Comparison of ENCODE assay signal across 9 cellular contexts in genomic region chr6:39377530-39377929, GRCh38. TPM values are rescaled to one million over a fixed set of nuclear protein-coding genes. Genes with fewer than 3 reads are reported as not detected.
DNase-seq lines count a peak whose midpoint lies in the region; ATAC-seq, FAIRE-seq and TF ChIP-seq lines count a peak whose summit lies in the region.
"Had no signal": no experiment of that assay in that cellular context is flagged by ENCODE, and none has a peak within 500 bp of the region (broad histone marks: within the 10 kb centered on the region; RNA-seq: fewer than 3 reads in every experiment).

No MANE protein-coding gene starts in this region.

- TF ChIP-seq POLR2A in Peyer's patch (IDR thresholded peaks at IDR 0.05) (no peak), endothelial cell of umbilical vein (IDR thresholded peaks at IDR 0.05; ENCODE audit: low read depth, low read length) (no peak)

- H3K36me3 ChIP-seq in Peyer's patch (no peaks in the 10 kb centered on the region), endothelial cell of umbilical vein (ENCODE audit: control insufficient read depth in 2 of 2, extremely low read depth in 1 of 2, insufficient read depth in 2 of 2, low read length in 2 of 2) (no peaks in the 10 kb centered on the region)

- H3K9me1 ChIP-seq in endothelial cell of umbilical vein (replicated peaks; ENCODE audit: control insufficient read depth, extremely low read depth, insufficient read depth, low read length): no peaks in the 10 kb centered on the region

- no TSS peak for BruUV-seq in endothelial cell of umbilical vein (replicated peaks; lab: Mats Ljungman, UMichigan)

- intact Hi-C loops in endothelial cell of umbilical vein (cut with micrococcal nuclease): loop anchor here (1.0 kb wide), 2 partner anchors 488 to 515 kb away; no protein-coding TSS in a partner anchor

- H3K4me1 ChIP-seq in Peyer's patch (no peaks in the 10 kb centered on the region), endothelial cell of umbilical vein (ENCODE audit: control insufficient read depth, extremely low read depth, insufficient read depth, low read length) (no peaks in the 10 kb centered on the region)

- peak; percentile 69 for DNase-seq in DMS79 treated with DMSO at 0.1 percent for 48 hours (lab: John Stamatoyannopoulos, UW)
- peak in 1 of 3 donors; percentile 56 for DNase-seq in Peyer's patch
- peak; percentile 49 for DNase-seq in endothelial cell of umbilical vein (ENCODE audit: low read depth, low spot score)
- peak; percentile 87 for DNase-seq in midbrain (lab: John Stamatoyannopoulos, UW)
- DNase-seq: activated B cell treated with CpG ODN at 0.5 μM for 24 hours had no signal

- peak in 4 of 6 experiments; percentile 34 to 63 (median 58) for TF ChIP-seq CTCF in Peyer's patch (IDR thresholded peaks at IDR 0.05)
- peak; percentile 47 to 68 for TF ChIP-seq CTCF in endothelial cell of umbilical vein (IDR thresholded peaks at IDR 0.05; ENCODE audit: extremely low read depth in 1 of 2, insufficient read depth in 1 of 2, low read depth in 1 of 2, low read length in 2 of 2)

- no peaks in the 10 kb centered on the region for H3K27me3 ChIP-seq in Peyer's patch
- H3K27me3 ChIP-seq in endothelial cell of umbilical vein (ENCODE audit: control insufficient read depth in 2 of 2, insufficient read depth in 2 of 2, low read length in 2 of 2): no peaks in the 10 kb centered on the region

- CTCF ChIA-PET in endothelial cell of umbilical vein (lab: Charles Lee): interaction anchor here (0.6 to 2.5 kb wide), 6 partner anchors 477 to 932 kb away, joined by 3 to 12 read pairs (median 3); no protein-coding TSS in a partner anchor

- ATAC-seq in HG02798 (IDR thresholded peaks at IDR 0.05; ENCODE audit: poor library complexity, unreplicated experiment): peak; percentile 57
- ATAC-seq in HG02642 (IDR thresholded peaks at IDR 0.05; ENCODE audit: poor library complexity, unreplicated experiment): no peak
- no peak for ATAC-seq in HG03378 (IDR thresholded peaks at IDR 0.05; ENCODE audit: unreplicated experiment)
- ATAC-seq in HG02870 (IDR thresholded peaks at IDR 0.05; ENCODE audit: unreplicated experiment): no peak

- no peaks in the 10 kb centered on the region for H3K9me3 ChIP-seq in Peyer's patch
- no peaks in the 10 kb centered on the region for H3K9me3 ChIP-seq in endothelial cell of umbilical vein (replicated peaks; ENCODE audit: control insufficient read depth, insufficient read depth, low read length)

- dilution Hi-C loops in endothelial cell of umbilical vein (cut with MboI; ENCODE audit: extremely low pct_ligation_motif_present, low sequenced_read_pairs): no loop called here

- no peak overlapping the region for H3K4me2 ChIP-seq in endothelial cell of umbilical vein (ENCODE audit: insufficient read depth, low read length)

- POLR2A ChIA-PET in endothelial cell of umbilical vein (lab: Charles Lee): no interaction called here

- no peak overlapping the region for H3K9ac ChIP-seq in endothelial cell of umbilical vein (replicated peaks; ENCODE audit: extremely low read depth, insufficient read depth, low read length)

- H3K27ac ChIP-seq in Peyer's patch (no peak overlapping the region), endothelial cell of umbilical vein (ENCODE audit: insufficient read depth, low read depth, low read length) (no peak overlapping the region)

- no peaks in the 10 kb centered on the region for H4K20me1 ChIP-seq in endothelial cell of umbilical vein (replicated peaks; ENCODE audit: control insufficient read depth, extremely low read depth, insufficient read depth, low read length)

- H3K79me2 ChIP-seq in endothelial cell of umbilical vein (ENCODE audit: control insufficient read depth, insufficient read depth, low read length): no peaks in the 10 kb centered on the region

- FAIRE-seq in endothelial cell of umbilical vein (lab: Jason Lieb, UNC): peak; percentile 18

- H3K4me3 ChIP-seq in Peyer's patch (no peak overlapping the region), endothelial cell of umbilical vein (replicated peaks in 1 of 3; ENCODE audit: insufficient read depth in 1 of 3, low read depth in 1 of 3, low read length in 3 of 3) (no peak overlapping the region)

- H2AFZ ChIP-seq in endothelial cell of umbilical vein (ENCODE audit: low read depth, low read length): no peak overlapping the region

TF ChIP-seq in endothelial cell of umbilical vein, 7 proteins besides CTCF, POLR2A, EP300 and RAD21:
- TF ChIP-seq FOS (IDR thresholded peaks at IDR 0.05; ENCODE audit: borderline replicate concordance, insufficient read depth, low read length) (no peak), MAX (IDR thresholded peaks at IDR 0.05; ENCODE audit: insufficient read depth, insufficient read length) (no peak), GATA2 (IDR thresholded peaks at IDR 0.05; ENCODE audit: insufficient read depth, insufficient read length, low read depth, low read length) (no peak), JUN (IDR thresholded peaks at IDR 0.05; ENCODE audit: borderline replicate concordance, insufficient read depth, insufficient read length, low read depth) (no peak), MYC (IDR thresholded peaks at IDR 0.05; ENCODE audit: low read depth, low read length) (no peak), EZH2 (IDR thresholded peaks at IDR 0.05; ENCODE audit: borderline replicate concordance, low read depth, low read length, severe bottlenecking) (no peak)
TF ChIP-seq in endothelial cell of umbilical vein: peak in this region for 0.

RNA-seq across cellular contexts. Expression of gene KCNK16, which starts 55.0 kb away (rescaled TPM):
- total RNA-seq in Peyer's patch: not detected
- not detected in 2 replicates for total RNA-seq in endothelial cell of umbilical vein
- polyA plus RNA-seq in endothelial cell of umbilical vein: not detected in 2 replicates
- not detected in 2 replicates for polyA plus RNA-seq in endothelial cell of umbilical vein (2011; cell fraction: cytosol; rRNA removed)
- polyA plus RNA-seq in endothelial cell of umbilical vein (2011; cell fraction: nucleus; rRNA removed): not detected in 2 replicates
- polyA plus RNA-seq in endothelial cell of umbilical vein (2012): not detected in 2 replicates
- polyA minus RNA-seq in endothelial cell of umbilical vein: not detected in 2 replicates
- not detected for polyA minus RNA-seq in endothelial cell of umbilical vein (2011; cell fraction: cytosol; rRNA and poly(A)+ RNA removed)
- not detected in 2 replicates for polyA minus RNA-seq in endothelial cell of umbilical vein (2011; cell fraction: nucleus; rRNA and poly(A)+ RNA removed)
- total RNA-seq: activated B cell treated with CpG ODN at 0.5 μM for 24 hours had no signal
